Comparison of ENCODE assay signal across 30 cellular contexts in genomic region chr6:139247618-139248017, GRCh38. TPM values are rescaled to one million over a fixed set of nuclear protein-coding genes. Genes with fewer than 3 reads are reported as not detected.
A peak's percentile ranks its signal among the peaks of the same experiment; 100 is the strongest.
DNase-seq lines count a peak whose midpoint lies in the region; ATAC-seq and TF ChIP-seq lines count a peak whose summit lies in the region.
"Had no signal": no experiment of that assay in that cellular context is flagged by ENCODE, and none has a peak within 500 bp of the region (broad histone marks: within the 10 kb centered on the region; RNA-seq: fewer than 3 reads in every experiment).

No MANE protein-coding gene starts in this region.

- no peak for TF ChIP-seq CTCF in gastrocnemius medialis (IDR thresholded peaks at IDR 0.05 in 4 of 5, conservative IDR thresholded peaks at IDR 0.05 in 1 of 5)

- DNase-seq in activated CD4-positive, alpha-beta T cell treated with anti-CD3 and anti-CD28 coated beads, Interleukin-2, amount 10 ng/mL, durations not matched to agents 7 days and 5 days: no peak
- no peak for DNase-seq in activated CD4-positive, alpha-beta T cell treated with anti-CD3 and anti-CD28 coated beads for 1 hour
- no peak for DNase-seq in T-cell
- peak; percentile 45 for DNase-seq in dermis blood vessel endothelial cell
- DNase-seq in gastrocnemius medialis: no peak
- DNase-seq in DMS79 (lab: John Stamatoyannopoulos, UW): no peak
- no peak for DNase-seq in GOT3 (lab: John Stamatoyannopoulos, UW)
- no peak for DNase-seq in activated effector memory CD4-positive, alpha-beta T cell treated with anti-CD3 and anti-CD28 coated beads, Interleukin-2, amount 50 U/mL, for 16 hours
- DNase-seq: body of pancreas; COR-L47; DND-41; dorsolateral prefrontal cortex; hypothalamus; immature natural killer cell; left colon; NCI-H1105 treated with DMSO at 0.1 percent for 48 hours; NCI-H2029; NCI-H2227 treated with DMSO at 0.1 percent for 48 hours; NCI-H526 treated with DMSO at 0.1 percent for 48 hours; Right ventricle myocardium superior; sigmoid colon; stimulated activated CD4-positive, alpha-beta T cell treated with anti-CD3 and anti-CD28 coated beads, Interleukin-4, amount 100 ng/mL, for 24 hours had no signal

- no peak for TF ChIP-seq POLR2A in gastrocnemius medialis (IDR thresholded peaks at IDR 0.05)

- H3K4me3 Mint-ChIP-seq in activated CD4-positive, alpha-beta T cell treated with anti-CD3 and anti-CD28 coated beads, Interleukin-2, amount 10 ng/mL, durations not matched to agents 7 days and 5 days: peak overlapping the region; percentile 41
- H3K4me3 Mint-ChIP-seq in T-cell: peak overlapping the region; percentile 38 to 57 (median 48)
- H3K4me3 Mint-ChIP-seq: B cell; neural crest cell; stimulated activated effector memory CD8-positive, alpha-beta T cell treated with anti-CD3 and anti-CD28 coated beads, Interleukin-12 subunit alpha, Interleukin-12 subunit beta, amount 100 ng/mL, for 72 hours had no signal

- H3K4me1 Mint-ChIP-seq in activated CD4-positive, alpha-beta T cell treated with anti-CD3 and anti-CD28 coated beads, Interleukin-2, amount 10 ng/mL, durations not matched to agents 7 days and 5 days: peaks cover 52% of the 10 kb centered on the region
- H3K4me1 Mint-ChIP-seq in T-cell: peaks cover 42 to 58% (median 53%) of the 10 kb centered on the region in 3 donors

- H3K27ac Mint-ChIP-seq in activated CD4-positive, alpha-beta T cell treated with anti-CD3 and anti-CD28 coated beads, Interleukin-2, amount 10 ng/mL, durations not matched to agents 7 days and 5 days: peak overlapping the region; percentile 64
- H3K27ac Mint-ChIP-seq in T-cell: peak overlapping the region; percentile 14 to 35
- H3K27ac Mint-ChIP-seq: B cell; stimulated activated effector memory CD8-positive, alpha-beta T cell treated with anti-CD3 and anti-CD28 coated beads, Interleukin-12 subunit alpha, Interleukin-12 subunit beta, amount 100 ng/mL, for 72 hours had no signal

- peaks cover 0 to 25% of the 10 kb centered on the region in 2 donors for H3K36me3 ChIP-seq in gastrocnemius medialis
- H3K36me3 ChIP-seq: sigmoid colon, vagina had no signal

- no peaks in the 10 kb centered on the region for H3K9me3 ChIP-seq in gastrocnemius medialis
- H3K9me3 ChIP-seq: A549, body of pancreas, sigmoid colon, vagina had no signal

- ATAC-seq in T-cell (replicated peaks in 1 of 4) (no peak), gastrocnemius medialis (no peak)
- ATAC-seq: A549; activated CD4-positive, CD25-positive, alpha-beta regulatory T cell treated with anti-CD3 and anti-CD28 coated beads, Interleukin-2, amount 50 U/mL, for 24 hours; body of pancreas; HCT116; left colon; stimulated activated effector memory CD8-positive, alpha-beta T cell treated with anti-CD3 and anti-CD28 coated beads, Interleukin-12 subunit alpha, Interleukin-12 subunit beta, amount 100 ng/mL, for 72 hours had no signal

- no peaks in the 10 kb centered on the region for H3K27me3 Mint-ChIP-seq in activated CD4-positive, alpha-beta T cell treated with anti-CD3 and anti-CD28 coated beads, Interleukin-2, amount 10 ng/mL, durations not matched to agents 7 days and 5 days
- no peaks in the 10 kb centered on the region for H3K27me3 Mint-ChIP-seq in T-cell
- H3K27me3 Mint-ChIP-seq: B cell had no signal

- POLR2A ChIA-PET in activated CD4-positive, alpha-beta T cell treated with anti-CD3 and anti-CD28 coated beads, Interleukin-2, amount 10 ng/mL, durations not matched to agents 7 days and 5 days (lab: Charles Lee): no interaction called here
- POLR2A ChIA-PET in T-cell (lab: Charles Lee): no interaction called here

- intact Hi-C loops in gastrocnemius medialis (cut with DNase I; ENCODE audit: low total_unique reads): no loop called here

- H3K36me3 Mint-ChIP-seq in activated CD4-positive, alpha-beta T cell treated with anti-CD3 and anti-CD28 coated beads, Interleukin-2, amount 10 ng/mL, durations not matched to agents 7 days and 5 days (ENCODE audit: low read depth): peaks cover 3% of the 10 kb centered on the region
- peaks cover 15% of the 10 kb centered on the region for H3K36me3 Mint-ChIP-seq in T-cell
- H3K36me3 Mint-ChIP-seq: stimulated activated effector memory CD8-positive, alpha-beta T cell treated with anti-CD3 and anti-CD28 coated beads, Interleukin-12 subunit alpha, Interleukin-12 subunit beta, amount 100 ng/mL, for 72 hours had no signal

- H3K9me3 Mint-ChIP-seq in activated CD4-positive, alpha-beta T cell treated with anti-CD3 and anti-CD28 coated beads, Interleukin-2, amount 10 ng/mL, durations not matched to agents 7 days and 5 days: peaks cover 3% of the 10 kb centered on the region
- no peaks in the 10 kb centered on the region for H3K9me3 Mint-ChIP-seq in T-cell
- H3K9me3 Mint-ChIP-seq: immature natural killer cell; neural crest cell; stimulated activated effector memory CD8-positive, alpha-beta T cell treated with anti-CD3 and anti-CD28 coated beads, Interleukin-12 subunit alpha, Interleukin-12 subunit beta, amount 100 ng/mL, for 72 hours had no signal

- CTCF ChIA-PET in activated CD4-positive, alpha-beta T cell treated with anti-CD3 and anti-CD28 coated beads, Interleukin-2, amount 10 ng/mL, durations not matched to agents 7 days and 5 days (lab: Charles Lee): interaction anchor here (0.7 kb wide), 1 partner anchor 200 kb away, joined by 3 read pairs; no protein-coding TSS in a partner anchor
- CTCF ChIA-PET in T-cell (lab: Charles Lee): interaction anchor here (0.7 kb wide), 2 partner anchors 17 to 1291 kb away, joined by 4 read pairs; no protein-coding TSS in a partner anchor

- H3K27ac ChIP-seq in gastrocnemius medialis: peak overlapping the region; percentile 0 to 37 (median 18)
- H3K27ac ChIP-seq: A549, dorsolateral prefrontal cortex, sigmoid colon, vagina had no signal

- H3K27me3 ChIP-seq in gastrocnemius medialis: no peaks in the 10 kb centered on the region
- H3K27me3 ChIP-seq: body of pancreas, dorsolateral prefrontal cortex, sigmoid colon, vagina had no signal

- in situ Hi-C loops in gastrocnemius medialis (cut with MboI; ENCODE audit: low sequenced_read_pairs in 4 of 4): loop anchor here in 1 of 4 donors (25.0 kb wide), 1 partner anchor 515 kb away; no protein-coding TSS in a partner anchor

- H3K4me1 ChIP-seq in gastrocnemius medialis: peaks cover 42 to 51% of the 10 kb centered on the region in 2 donors
- H3K4me1 ChIP-seq: A549, body of pancreas had no signal

- no peak overlapping the region for H3K4me3 ChIP-seq in gastrocnemius medialis
- H3K4me3 ChIP-seq: A549, body of pancreas, dorsolateral prefrontal cortex, sigmoid colon, vagina had no signal

RNA-seq across cellular contexts. Expression of gene TXLNB, which starts 44.2 kb away (rescaled TPM):
- total RNA-seq in activated CD4-positive, alpha-beta T cell treated with anti-CD3 and anti-CD28 coated beads, Interleukin-2, amount 10 ng/mL, durations not matched to agents 7 days and 5 days: under 1 TPM; 0.35 TPM
- total RNA-seq in T-cell: under 1 TPM; 0.41 to 0.92 (median 0.72) TPM
- 0.68 and 0.74 TPM in 2 replicates for total RNA-seq in dermis blood vessel endothelial cell
- 100 to 1,000 TPM in 2 of 4 donors, 10 to 100 TPM in 2; 58.3 to 197 (median 124) TPM for total RNA-seq in gastrocnemius medialis
- total RNA-seq: body of pancreas, HT-29 had no signal

Comparison
In these comparisons a context has a peak if more than half of its experiments do, and no peak if none do; other contexts are left out.
1. RNA of gene TXLNB, which starts 44.2 kb away (total RNA-seq): 58.3 to 197 TPM in gastrocnemius medialis; 0.41 to 0.92 TPM in T-cell, 0.68 to 0.74 TPM in dermis blood vessel endothelial cell and 0.35 TPM in activated CD4-positive, alpha-beta T cell treated with anti-CD3 and anti-CD28 coated beads, Interleukin-2, amount 10 ng/mL, durations not matched to agents 7 days and 5 days; every median in the first group is over 10 times any median in the second.